23 cellular contexts compared by ENCODE assay signal in the genomic region with DNA sequence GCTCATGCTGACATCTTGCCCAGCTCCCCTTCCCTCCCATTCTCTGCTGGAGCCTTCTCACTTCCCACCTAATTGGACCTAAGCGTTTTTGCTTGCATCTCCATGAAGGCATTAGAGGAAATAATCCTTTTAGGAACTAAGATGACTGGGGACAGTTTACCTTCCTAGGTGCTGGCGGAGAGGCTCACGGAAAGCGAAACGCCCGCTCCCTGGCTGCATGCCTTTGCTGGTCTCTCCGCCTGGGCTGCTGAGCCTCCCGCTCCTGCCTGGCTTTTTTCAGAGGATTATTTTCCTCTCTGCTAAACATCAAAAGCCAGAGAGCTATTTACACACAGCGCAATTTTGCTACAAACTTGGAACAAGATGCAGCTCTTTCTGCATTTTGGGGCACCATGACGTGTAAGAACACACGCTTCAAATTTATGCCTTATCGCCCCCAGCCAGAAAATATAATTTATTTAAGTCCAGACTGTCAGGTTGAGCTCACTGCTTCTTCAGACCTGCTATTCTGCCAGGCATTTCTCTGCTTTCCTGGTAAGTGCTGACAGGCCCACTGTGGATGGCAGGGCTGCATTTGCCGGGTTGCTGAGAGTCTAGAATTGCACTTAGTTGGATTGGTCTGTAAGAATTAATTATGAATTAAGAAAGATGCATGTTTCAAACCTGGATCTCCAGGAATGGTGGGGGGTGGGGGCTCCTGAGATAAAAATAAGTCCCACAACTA.
"Had no signal": no experiment of that assay in that cellular context is flagged by ENCODE, and none has a peak within 500 bp of the region (broad histone marks: within the 10 kb centered on the region; RNA-seq: fewer than 3 reads in every experiment).

No MANE protein-coding gene starts in this region.

- H3K9me3 Mint-ChIP-seq: activated B cell treated with CpG ODN at 0.5 μM for 24 hours; activated CD8-positive, alpha-beta T cell treated with anti-CD3 and anti-CD28 coated beads for 36 hours; activated naive CD4-positive, alpha-beta T cell treated with anti-CD3 and anti-CD28 coated beads, Interleukin-2, amount 50 U/mL, for 24 hours; activated naive CD8-positive, alpha-beta T cell treated with anti-CD3 and anti-CD28 coated beads, Interleukin-2, amount 50 U/mL, for 24 hours; activated T-cell treated with anti-CD3 and anti-CD28 coated beads, Interleukin-2, amount 50 U/mL, for 4 hours; activated T-helper 2 cell treated with anti-CD3 and anti-CD28 coated beads, Interferon-gamma antibody, Interleukin-2, Interleukin-4, amounts not matched to agents 10 μg/mL and 5 μg/mL and 100 μg/mL, durations not matched to agents 14 hours and 24 hours and 36 hours; natural killer cell treated with Interleukin-12 subunit alpha and Interleukin-12 subunit beta and Interleukin-15 and Interleukin-18, amount 100 ng/mL, for 72 hours; stimulated activated naive B cell treated with anti-CD40 and anti-IgM and Interleukin-4, amounts not matched to agents 10 μg/mL and 1 μg/mL and 100 μg/mL, for 72 hours; T-helper 2 cell treated with Interferon-gamma antibody and Interleukin-4, amounts not matched to agents 5 μg/mL and 100 μg/mL, for 36 hours had no signal

- H3K4me3 ChIP-seq: coronary artery, left lung, lower lobe of right lung, prostate gland, right atrium auricular region, stomach, suprapubic skin, tibial artery had no signal

- DNase-seq: activated B cell treated with CpG ODN at 0.5 μM for 24 hours; activated CD4-positive, alpha-beta T cell treated with anti-CD3 and anti-CD28 coated beads, Interleukin-2, amount 50 U/mL, for 1 hour; activated CD8-positive, alpha-beta T cell treated with anti-CD3 and anti-CD28 coated beads for 36 hours; activated naive CD8-positive, alpha-beta T cell treated with anti-CD3 and anti-CD28 coated beads, Interleukin-2, amount 50 U/mL, for 24 hours; activated T-cell treated with anti-CD3 and anti-CD28 coated beads, Interleukin-2, amount 50 U/mL, for 4 hours; effector memory CD4-positive, alpha-beta T cell; left lung; lower lobe of right lung; mesenchymal stem cell; stimulated activated CD4-positive, alpha-beta T cell treated with anti-CD3 and anti-CD28 coated beads, Interleukin-15, amount 100 ng/mL, for 24 hours; stimulated activated CD4-positive, alpha-beta T cell treated with anti-CD3 and anti-CD28 coated beads, Interleukin-2, amount 100 ng/mL, for 24 hours; stimulated activated naive B cell treated with anti-CD40 and anti-IgM and Interleukin-4, amounts not matched to agents 10 μg/mL and 1 μg/mL and 100 μg/mL, for 72 hours; stomach; T-helper 1 cell; tibial artery had no signal

- H3K27ac ChIP-seq: coronary artery, left lung, lower lobe of right lung, prostate gland, right atrium auricular region, suprapubic skin, tibial artery had no signal

- H3K9me3 ChIP-seq: left lung, lower lobe of right lung, prostate gland, right atrium auricular region, stomach, suprapubic skin, tibial artery had no signal

- H3K36me3 ChIP-seq: left lung, lower lobe of right lung, prostate gland, right atrium auricular region, stomach, suprapubic skin, tibial artery had no signal

- H3K4me3 Mint-ChIP-seq: activated B cell treated with CpG ODN at 0.5 μM for 24 hours; activated CD8-positive, alpha-beta T cell treated with anti-CD3 and anti-CD28 coated beads for 36 hours; activated naive CD4-positive, alpha-beta T cell treated with anti-CD3 and anti-CD28 coated beads, Interleukin-2, amount 50 U/mL, for 24 hours; activated naive CD8-positive, alpha-beta T cell treated with anti-CD3 and anti-CD28 coated beads, Interleukin-2, amount 50 U/mL, for 24 hours; activated T-cell treated with anti-CD3 and anti-CD28 coated beads, Interleukin-2, amount 50 U/mL, for 4 hours; natural killer cell treated with Interleukin-12 subunit alpha and Interleukin-12 subunit beta and Interleukin-15 and Interleukin-18, amount 100 ng/mL, for 72 hours; stimulated activated naive B cell treated with anti-CD40 and anti-IgM and Interleukin-4, amounts not matched to agents 10 μg/mL and 1 μg/mL and 100 μg/mL, for 72 hours; T-helper 2 cell treated with Interferon-gamma antibody and Interleukin-4, amounts not matched to agents 5 μg/mL and 100 μg/mL, for 36 hours had no signal

- H3K4me1 ChIP-seq: left lung, lower lobe of right lung, prostate gland, right atrium auricular region had no signal

- H3K27ac Mint-ChIP-seq: activated B cell treated with CpG ODN at 0.5 μM for 24 hours; activated CD8-positive, alpha-beta T cell treated with anti-CD3 and anti-CD28 coated beads for 36 hours; activated naive CD4-positive, alpha-beta T cell treated with anti-CD3 and anti-CD28 coated beads, Interleukin-2, amount 50 U/mL, for 24 hours; activated naive CD8-positive, alpha-beta T cell treated with anti-CD3 and anti-CD28 coated beads, Interleukin-2, amount 50 U/mL, for 24 hours; activated T-helper 2 cell treated with anti-CD3 and anti-CD28 coated beads, Interferon-gamma antibody, Interleukin-2, Interleukin-4, amounts not matched to agents 10 μg/mL and 5 μg/mL and 100 μg/mL, durations not matched to agents 14 hours and 24 hours and 36 hours; natural killer cell treated with Interleukin-12 subunit alpha and Interleukin-12 subunit beta and Interleukin-15 and Interleukin-18, amount 100 ng/mL, for 72 hours; stimulated activated naive B cell treated with anti-CD40 and anti-IgM and Interleukin-4, amounts not matched to agents 10 μg/mL and 1 μg/mL and 100 μg/mL, for 72 hours; T-helper 2 cell treated with Interferon-gamma antibody and Interleukin-4, amounts not matched to agents 5 μg/mL and 100 μg/mL, for 36 hours had no signal

- H3K27me3 ChIP-seq: right atrium auricular region had no signal

- H3K36me3 Mint-ChIP-seq: activated naive CD4-positive, alpha-beta T cell treated with anti-CD3 and anti-CD28 coated beads, Interleukin-2, amount 50 U/mL, for 24 hours; natural killer cell treated with Interleukin-12 subunit alpha and Interleukin-12 subunit beta and Interleukin-15 and Interleukin-18, amount 100 ng/mL, for 72 hours; stimulated activated naive B cell treated with anti-CD40 and anti-IgM and Interleukin-4, amounts not matched to agents 10 μg/mL and 1 μg/mL and 100 μg/mL, for 72 hours had no signal

- H3K4me1 Mint-ChIP-seq: activated B cell treated with CpG ODN at 0.5 μM for 24 hours; activated naive CD4-positive, alpha-beta T cell treated with anti-CD3 and anti-CD28 coated beads, Interleukin-2, amount 50 U/mL, for 24 hours; activated naive CD8-positive, alpha-beta T cell treated with anti-CD3 and anti-CD28 coated beads, Interleukin-2, amount 50 U/mL, for 24 hours; stimulated activated naive B cell treated with anti-CD40 and anti-IgM and Interleukin-4, amounts not matched to agents 10 μg/mL and 1 μg/mL and 100 μg/mL, for 72 hours had no signal
